9 cellular contexts compared by ENCODE assay signal in the genomic region with DNA sequence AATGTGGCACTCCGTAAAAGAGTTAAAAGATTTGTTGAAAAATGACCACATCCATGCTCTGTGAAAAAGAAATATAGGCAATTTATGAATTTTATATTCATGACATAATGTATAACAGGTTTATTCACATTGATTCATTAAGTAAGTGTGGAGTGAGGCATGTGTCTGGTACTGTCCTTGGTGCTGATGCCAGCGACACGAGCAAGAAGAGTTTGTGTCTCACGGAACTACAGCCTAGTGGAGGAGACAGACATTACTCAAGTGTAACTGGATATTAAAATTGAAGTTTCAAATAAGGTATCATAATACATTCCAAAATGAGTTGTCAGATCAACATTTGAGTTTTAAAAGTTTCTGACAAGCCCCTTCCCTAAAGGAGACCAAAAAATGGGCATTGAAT.
DNase-seq lines count a peak whose midpoint lies in the region; ATAC-seq, FAIRE-seq and TF ChIP-seq lines count a peak whose summit lies in the region.
"Had no signal": no experiment of that assay in that cellular context is flagged by ENCODE, and none has a peak within 500 bp of the region (broad histone marks: within the 10 kb centered on the region; RNA-seq: fewer than 3 reads in every experiment).

No MANE protein-coding gene starts in this region.

- H3K4me3 ChIP-seq in DND-41 (ENCODE audit: low read depth in 1 of 2, low read length in 2 of 2) (no peak overlapping the region), MM.1S (ENCODE audit: low read length) (no peak overlapping the region), astrocyte (ENCODE audit: insufficient read depth, low read depth, low read length) (no peak overlapping the region), left lung (no peak overlapping the region)

- no peaks in the 10 kb centered on the region for H3K79me2 ChIP-seq in DND-41 (ENCODE audit: insufficient read depth, low read length)
- no peaks in the 10 kb centered on the region for H3K79me2 ChIP-seq in MM.1S (ENCODE audit: low read length)
- no peaks in the 10 kb centered on the region for H3K79me2 ChIP-seq in astrocyte (ENCODE audit: insufficient read depth, low read length)

- DNase-seq in DND-41 = peak; percentile 59
- DNase-seq in MM.1S = peak; percentile 52
- DNase-seq in astrocyte (ENCODE audit: low read depth) = peak; percentile 65
- no peak for DNase-seq in left lung
- no peak for DNase-seq in NCI-H2171 (lab: John Stamatoyannopoulos, UW)
- DNase-seq in T-helper 9 cell = no peak
- no peak for DNase-seq in D341Med (ENCODE audit: low spot score)
- DNase-seq: effector memory CD8-positive, alpha-beta T cell had no signal

- ATAC-seq in DND-41 (ENCODE audit: insufficient read depth, low read depth) = peak; percentile 72
- ATAC-seq in left lung = peak; percentile 63
- ATAC-seq in GM21381 (IDR thresholded peaks at IDR 0.05; ENCODE audit: unreplicated experiment) = no peak
- ATAC-seq: effector memory CD8-positive, alpha-beta T cell had no signal

- H3K27me3 ChIP-seq in DND-41 (ENCODE audit: insufficient read depth, low read length, poor library complexity) = no peaks in the 10 kb centered on the region
- no peaks in the 10 kb centered on the region for H3K27me3 ChIP-seq in MM.1S (replicated peaks; ENCODE audit: insufficient read depth, low read length)
- H3K27me3 ChIP-seq in astrocyte (ENCODE audit: insufficient read depth, low read length) = no peaks in the 10 kb centered on the region
- H3K27me3 ChIP-seq in left lung = peaks cover 0 to 11% of the 10 kb centered on the region in 2 donors

- H3K27ac Mint-ChIP-seq in astrocyte (ENCODE audit: unreplicated experiment) = no peak overlapping the region
- H3K27ac Mint-ChIP-seq: effector memory CD8-positive, alpha-beta T cell had no signal

- TF ChIP-seq CTCF in DND-41 (IDR thresholded peaks at IDR 0.05; ENCODE audit: borderline replicate concordance, extremely low read depth, low read length, poor library complexity, severe bottlenecking) (peak; percentile 22), MM.1S (IDR thresholded peaks at IDR 0.05; ENCODE audit: low read length) (no peak; the same call in 1 of the 2 replicates), astrocyte (IDR thresholded peaks at IDR 0.05; ENCODE audit: insufficient read depth, low read depth, low read length) (peak; percentile 52), left lung (IDR thresholded peaks at IDR 0.05) (no peak)

- H3K4me1 ChIP-seq in DND-41 (ENCODE audit: insufficient read depth, low read length) (no peaks in the 10 kb centered on the region), MM.1S (ENCODE audit: low read length) (no peaks in the 10 kb centered on the region), astrocyte (ENCODE audit: insufficient read depth, low read length) (no peaks in the 10 kb centered on the region), left lung (no peaks in the 10 kb centered on the region)

- no peaks in the 10 kb centered on the region for H3F3A ChIP-seq in MM.1S (ENCODE audit: insufficient read depth, low read length)

- H3K4me1 Mint-ChIP-seq in astrocyte (ENCODE audit: low read depth, unreplicated experiment) = no peaks in the 10 kb centered on the region

- H3K9ac ChIP-seq in DND-41 (ENCODE audit: low read depth, low read length) (no peak overlapping the region), MM.1S (ENCODE audit: low read length) (no peak overlapping the region), astrocyte (ENCODE audit: low read length) (no peak overlapping the region)

- H3K36me3 Mint-ChIP-seq in astrocyte (ENCODE audit: low read depth, unreplicated experiment) = no peaks in the 10 kb centered on the region

- no peaks in the 10 kb centered on the region for H3K36me3 ChIP-seq in DND-41 (ENCODE audit: insufficient read depth, low read length)
- no peaks in the 10 kb centered on the region for H3K36me3 ChIP-seq in MM.1S (replicated peaks; ENCODE audit: insufficient read depth, low read length)
- H3K36me3 ChIP-seq in astrocyte (ENCODE audit: insufficient read depth, low read length) = no peaks in the 10 kb centered on the region
- no peaks in the 10 kb centered on the region for H3K36me3 ChIP-seq in left lung

- FAIRE-seq in astrocyte (lab: Jason Lieb, UNC) = peak; percentile 99

- no peak overlapping the region for H2AFZ ChIP-seq in DND-41 (ENCODE audit: low read depth, low read length)
- H2AFZ ChIP-seq in MM.1S (ENCODE audit: low read length) = no peak overlapping the region
- H2AFZ ChIP-seq in astrocyte (ENCODE audit: low read depth, low read length) = no peak overlapping the region

- peaks cover 32% of the 10 kb centered on the region for H3K27me3 Mint-ChIP-seq in astrocyte (ENCODE audit: low read depth, unreplicated experiment)

- H4K20me1 ChIP-seq in DND-41 (ENCODE audit: insufficient read depth, low read length) (no peaks in the 10 kb centered on the region), MM.1S (ENCODE audit: insufficient read depth, low read length) (no peaks in the 10 kb centered on the region), astrocyte (ENCODE audit: insufficient read depth, low read length) (no peaks in the 10 kb centered on the region)

- H3K4me3 Mint-ChIP-seq in astrocyte (ENCODE audit: unreplicated experiment) = no peak overlapping the region
- H3K4me3 Mint-ChIP-seq: effector memory CD8-positive, alpha-beta T cell had no signal

- H3K9me2 ChIP-seq in MM.1S (replicated peaks; ENCODE audit: insufficient read depth, low read length) = no peaks in the 10 kb centered on the region

- H3K27ac ChIP-seq in DND-41 (ENCODE audit: low read length) (no peak overlapping the region), MM.1S (ENCODE audit: low read length) (no peak overlapping the region), astrocyte (ENCODE audit: low read depth, low read length) (no peak overlapping the region), left lung (no peak overlapping the region)

- peaks cover 4% of the 10 kb centered on the region for H3K9me3 Mint-ChIP-seq in astrocyte (ENCODE audit: unreplicated experiment)
- H3K9me3 Mint-ChIP-seq: effector memory CD8-positive, alpha-beta T cell had no signal

- H3K9me3 ChIP-seq in DND-41 (ENCODE audit: insufficient read depth, low read length, severe bottlenecking) (no peaks in the 10 kb centered on the region), MM.1S (replicated peaks; ENCODE audit: insufficient read depth, low read length) (no peaks in the 10 kb centered on the region), astrocyte (ENCODE audit: insufficient read depth, low read depth, low read length) (no peaks in the 10 kb centered on the region), left lung (no peaks in the 10 kb centered on the region)

- H3K4me2 ChIP-seq in DND-41 (ENCODE audit: insufficient read depth, low read length) (no peak overlapping the region), MM.1S (ENCODE audit: low read depth, low read length) (no peak overlapping the region), astrocyte (ENCODE audit: low read length) (no peak overlapping the region)

- intact Hi-C loops in left lung (cut with DNase I) = no loop called here

Comparison
In these comparisons a context has a peak if more than half of its experiments do, and no peak if none do; other contexts are left out.
1. DNase-seq: peak in DND-41 (single experiment), MM.1S (single experiment) and astrocyte (single experiment); none in left lung (0 of 2), NCI-H2171 (single experiment), T-helper 9 cell (single experiment) and D341Med (single experiment).
2. CTCF ChIP-seq: peak in DND-41 (single experiment) and astrocyte (single experiment); none in MM.1S (single experiment) and left lung (0 of 2).